In the genomic region with DNA sequence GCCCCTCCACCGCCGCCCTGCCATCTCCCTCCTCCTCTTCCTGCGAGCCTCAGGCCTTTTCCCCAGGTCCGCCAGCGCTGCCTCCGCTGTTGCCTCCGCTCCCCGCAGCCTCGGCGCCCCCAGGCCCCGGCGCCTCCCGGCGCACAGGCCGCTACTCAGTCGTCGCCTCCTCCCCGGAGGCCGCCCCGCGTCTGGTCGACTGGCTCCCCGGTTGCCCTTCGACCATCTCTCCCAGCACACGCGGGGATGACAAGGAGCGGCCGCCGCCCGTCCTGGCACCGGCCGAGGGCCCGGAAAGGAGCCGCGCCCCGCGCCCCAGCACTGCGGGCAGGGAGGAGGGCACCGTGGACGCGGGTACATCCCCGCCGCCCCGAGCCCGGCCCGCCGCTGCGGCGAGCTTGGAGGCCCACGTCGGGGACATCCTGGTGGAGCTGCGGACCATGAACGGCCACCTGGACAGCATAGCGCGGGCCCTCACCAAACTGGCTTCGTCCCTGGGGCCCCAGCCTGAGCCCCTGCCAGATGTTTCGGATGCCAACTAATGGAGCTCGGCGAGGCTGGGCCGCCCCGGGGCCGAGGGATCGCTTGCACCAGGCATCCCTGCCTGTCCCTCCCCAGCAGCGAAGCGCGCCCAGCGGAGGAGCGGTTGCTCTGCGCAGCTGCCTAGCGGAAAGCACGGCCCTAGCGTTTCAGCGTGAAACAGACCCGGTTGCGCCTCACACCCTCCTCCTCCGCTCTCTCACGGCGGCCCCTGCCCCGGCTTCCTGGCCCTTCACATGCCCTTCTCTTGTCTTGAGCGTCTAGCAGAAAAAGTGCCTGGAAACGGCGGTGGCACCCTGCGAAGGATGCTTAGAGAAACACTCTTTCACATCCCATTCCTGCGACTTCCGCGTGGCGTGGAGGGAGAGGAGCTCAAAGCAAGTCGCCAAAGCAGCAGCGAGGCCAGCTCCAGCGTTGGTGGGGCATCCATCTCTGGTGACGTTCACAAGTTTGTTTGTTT, we compare ENCODE assay signal across 8 cellular contexts.
DNase-seq lines count a peak whose midpoint lies in the region; ATAC-seq and TF ChIP-seq lines count a peak whose summit lies in the region.

No MANE protein-coding gene starts in this region.

- no peaks in the 10 kb centered on the region for H3K36me3 ChIP-seq in upper lobe of left lung

- peak overlapping the region in 3 of 4 donors; percentile 12 to 26 (median 17) for H3K4me3 ChIP-seq in upper lobe of left lung

- ATAC-seq in omental fat pad (ENCODE audit: low FRiP score) (peak; percentile 76), upper lobe of left lung (ENCODE audit: low FRiP score in 2 of 2) (peak in 1 of 2 donors; percentile 42), HG03280 (IDR thresholded peaks at IDR 0.05; ENCODE audit: unreplicated experiment) (no peak)

- TF ChIP-seq EP300 in upper lobe of left lung (IDR thresholded peaks at IDR 0.05), result no peak

- no peak overlapping the region for H3K27ac ChIP-seq in upper lobe of left lung

- peaks cover 11 to 13% (median 12%) of the 10 kb centered on the region in 4 donors for H3K4me1 ChIP-seq in upper lobe of left lung

- 17 to 27% methylated on average over 17 to 85 of the region's 91 CpGs for WGBS in upper lobe of left lung, 2 donors

- H3K27me3 ChIP-seq in upper lobe of left lung, result peaks cover 0 to 13% (median 9%) of the 10 kb centered on the region in 4 donors

- TF ChIP-seq POLR2A in upper lobe of left lung (IDR thresholded peaks at IDR 0.05), result no peak

- DNase-seq in ELF-1 (ENCODE audit: low read depth, low spot score) (peak; percentile 75), fibroblast of gingiva (ENCODE audit: low read depth) (peak; percentile 36), omental fat pad (ENCODE audit: low spot score) (no peak), upper lobe of left lung (peak in 1 of 2 donors; percentile 88), NK-92 (lab: John Stamatoyannopoulos, UW; ENCODE audit: unreplicated experiment) (no peak), NAMALWA (ENCODE audit: low spot score) (no peak)
- DNase-seq in activated CD8-positive, alpha-beta memory T cell treated with anti-CD3 and anti-CD28 coated beads for 24 hours, result peak; percentile 81

- TF ChIP-seq CTCF in omental fat pad (IDR thresholded peaks at IDR 0.05) (no peak), upper lobe of left lung (IDR thresholded peaks at IDR 0.05) (no peak)

- no peaks in the 10 kb centered on the region for H3K9me3 ChIP-seq in upper lobe of left lung

Comparison
In these comparisons a context has a peak if more than half of its experiments do, and no peak if none do; other contexts are left out.
1. DNase-seq: peak in ELF-1 (single experiment), activated CD8-positive, alpha-beta memory T cell treated with anti-CD3 and anti-CD28 coated beads for 24 hours (single experiment) and fibroblast of gingiva (single experiment); none in omental fat pad (single experiment), NK-92 (single experiment) and NAMALWA (single experiment).